11 cellular contexts compared by ENCODE assay signal in genomic region chr13:24208314-24208713, GRCh38. TPM values are rescaled to one million over a fixed set of nuclear protein-coding genes. Genes with fewer than 3 reads are reported as not detected.
DNase-seq lines count a peak whose midpoint lies in the region; ATAC-seq, FAIRE-seq and TF ChIP-seq lines count a peak whose summit lies in the region.
"Had no signal": no experiment of that assay in that cellular context is flagged by ENCODE, and none has a peak within 500 bp of the region (broad histone marks: within the 10 kb centered on the region; RNA-seq: fewer than 3 reads in every experiment).

No MANE protein-coding gene starts in this region.

- no peak for FAIRE-seq in HTR-8/SVneo (lab: Jason Lieb, UNC)
- FAIRE-seq: K562 had no signal

- H3K4me3 Mint-ChIP-seq in brain, result peak overlapping the region in 2 of 5 experiments; percentile 67 to 69
- H3K4me3 Mint-ChIP-seq in activated CD4-positive, alpha-beta T cell treated with anti-CD3 and anti-CD28 coated beads for 36 hours, result no peak overlapping the region
- H3K4me3 Mint-ChIP-seq: activated naive CD8-positive, alpha-beta T cell treated with anti-CD3 and anti-CD28 coated beads, Interleukin-2, amount 50 U/mL, for 24 hours had no signal

- peaks cover 3% of the 10 kb centered on the region for H3K27me3 Mint-ChIP-seq in brain
- H3K27me3 Mint-ChIP-seq in activated CD4-positive, alpha-beta T cell treated with anti-CD3 and anti-CD28 coated beads for 36 hours, result no peaks in the 10 kb centered on the region
- H3K27me3 Mint-ChIP-seq: activated naive CD8-positive, alpha-beta T cell treated with anti-CD3 and anti-CD28 coated beads, Interleukin-2, amount 50 U/mL, for 24 hours had no signal

- TF ChIP-seq CTCF in brain (conservative IDR thresholded peaks at IDR 0.05), result no peak

- POLR2A ChIA-PET in activated CD4-positive, alpha-beta T cell treated with anti-CD3 and anti-CD28 coated beads for 36 hours (lab: Charles Lee), result no interaction called here

- CTCF ChIA-PET in activated CD4-positive, alpha-beta T cell treated with anti-CD3 and anti-CD28 coated beads for 36 hours (lab: Charles Lee), result interaction anchor here (0.8 to 1.1 kb wide), 3 partner anchors 9 to 219 kb away, joined by 3 to 5 read pairs (median 4); no protein-coding TSS in a partner anchor

- peak overlapping the region in 4 of 5 experiments; percentile 72 to 91 (median 84) for H3K27ac Mint-ChIP-seq in brain
- no peak overlapping the region for H3K27ac Mint-ChIP-seq in activated CD4-positive, alpha-beta T cell treated with anti-CD3 and anti-CD28 coated beads for 36 hours
- H3K27ac Mint-ChIP-seq: activated naive CD8-positive, alpha-beta T cell treated with anti-CD3 and anti-CD28 coated beads, Interleukin-2, amount 50 U/mL, for 24 hours had no signal

- intact Hi-C loops in left colon (cut with DNase I, micrococcal nuclease), result no loop called here
- intact Hi-C loops in activated CD4-positive, alpha-beta T cell treated with anti-CD3 and anti-CD28 coated beads for 36 hours (cut with DNase I, micrococcal nuclease), result no loop called here

- peaks cover 0 to 24% (median 12%) of the 10 kb centered on the region in 5 experiments for H3K9me3 Mint-ChIP-seq in brain
- no peaks in the 10 kb centered on the region for H3K9me3 Mint-ChIP-seq in activated CD4-positive, alpha-beta T cell treated with anti-CD3 and anti-CD28 coated beads for 36 hours (ENCODE audit: low read depth)
- H3K9me3 Mint-ChIP-seq: activated naive CD8-positive, alpha-beta T cell treated with anti-CD3 and anti-CD28 coated beads, Interleukin-2, amount 50 U/mL, for 24 hours had no signal

- peaks cover 62% of the 10 kb centered on the region for H3K4me1 Mint-ChIP-seq in brain
- H3K4me1 Mint-ChIP-seq in activated CD4-positive, alpha-beta T cell treated with anti-CD3 and anti-CD28 coated beads for 36 hours, result peaks cover 19% of the 10 kb centered on the region

- DNase-seq in AG08395 (ENCODE audit: low spot score) (peak; percentile 90), HTR-8/SVneo (ENCODE audit: insufficient read length, low spot score) (peak; percentile 18), left colon (no peak), T-helper 1 cell (no peak), SKM-1 (lab: John Stamatoyannopoulos, UW; ENCODE audit: unreplicated experiment) (no peak)
- DNase-seq in activated CD4-positive, alpha-beta T cell treated with anti-CD3 and anti-CD28 coated beads for 36 hours, result no peak
- DNase-seq: activated naive CD8-positive, alpha-beta T cell treated with anti-CD3 and anti-CD28 coated beads, Interleukin-2, amount 50 U/mL, for 24 hours; posterior cingulate gyrus had no signal

- H3K36me3 Mint-ChIP-seq in brain, result peaks cover 22% of the 10 kb centered on the region
- no peaks in the 10 kb centered on the region for H3K36me3 Mint-ChIP-seq in activated CD4-positive, alpha-beta T cell treated with anti-CD3 and anti-CD28 coated beads for 36 hours (ENCODE audit: low read depth)

- ATAC-seq in left colon (peak; percentile 64), GM19397 (IDR thresholded peaks at IDR 0.05; ENCODE audit: unreplicated experiment) (no peak)
- ATAC-seq in activated CD4-positive, alpha-beta T cell treated with anti-CD3 and anti-CD28 coated beads for 36 hours, result no peak
- ATAC-seq: activated naive CD8-positive, alpha-beta T cell treated with anti-CD3 and anti-CD28 coated beads, Interleukin-2, amount 50 U/mL, for 24 hours; K562 had no signal

RNA-seq across cellular contexts. Expression of gene SPATA13, which starts 47.8 kb away (rescaled TPM):
- 7.7 TPM for polyA plus RNA-seq in brain (ENCODE audit: insufficient read depth, low read depth, low replicate concordance)
- 10 to 100 TPM; 36.5 to 37.3 TPM for total RNA-seq in left colon
- 10 to 100 TPM; 47.6 to 51.5 TPM for total RNA-seq in activated CD4-positive, alpha-beta T cell treated with anti-CD3 and anti-CD28 coated beads for 36 hours

Comparison
In these comparisons a context has a peak if more than half of its experiments do, and no peak if none do; other contexts are left out.
1. DNase-seq: peak in AG08395 (single experiment) and HTR-8/SVneo (single experiment); none in left colon (0 of 2), T-helper 1 cell (0 of 5), activated CD4-positive, alpha-beta T cell treated with anti-CD3 and anti-CD28 coated beads for 36 hours (single experiment) and SKM-1 (single experiment).